ENCODE assay signal across 8 cellular contexts in genomic region chr6:30877419-30878262, GRCh38. TPM values are rescaled to one million over a fixed set of nuclear protein-coding genes. Genes with fewer than 3 reads are reported as not detected.
A peak's percentile ranks its signal among the peaks of the same experiment; 100 is the strongest.
DNase-seq lines count a peak whose midpoint lies in the region; ATAC-seq and TF ChIP-seq lines count a peak whose summit lies in the region.

No MANE protein-coding gene starts in this region.

- no peaks in the 10 kb centered on the region for H3K27me3 ChIP-seq in MG63
- H3K27me3 ChIP-seq in SK-N-SH (ENCODE audit: insufficient read depth): no peaks in the 10 kb centered on the region

- H2AFZ ChIP-seq in SK-N-SH (ENCODE audit: low read depth): peak overlapping the region; percentile 84

- no peaks in the 10 kb centered on the region for H4K20me1 ChIP-seq in SK-N-SH (ENCODE audit: insufficient read depth)

- H3K4me1 ChIP-seq in SK-N-SH (ENCODE audit: control insufficient read depth in 1 of 2, insufficient read depth in 2 of 2, low read depth in 1 of 2, low read length in 1 of 2): peaks cover 7 to 17% of the 10 kb centered on the region in 2 experiments; a peak in 2 of 4 replicates

- peak overlapping the region; percentile 91 for H3K27ac Mint-ChIP-seq in activated naive CD4-positive, alpha-beta T cell treated with anti-CD3 and anti-CD28 coated beads, Interleukin-2, amount 50 U/mL, for 24 hours
- H3K27ac Mint-ChIP-seq in osteocyte (ENCODE audit: unreplicated experiment): peak overlapping the region; percentile 99

- H3K36me3 ChIP-seq in MG63 (no peaks in the 10 kb centered on the region), SK-N-SH (replicated peaks in 1 of 2; ENCODE audit: control insufficient read depth in 1 of 2, insufficient read depth in 2 of 2, low read length in 1 of 2) (no peaks in the 10 kb centered on the region)

- no peaks in the 10 kb centered on the region for H3K36me3 Mint-ChIP-seq in activated naive CD4-positive, alpha-beta T cell treated with anti-CD3 and anti-CD28 coated beads, Interleukin-2, amount 50 U/mL, for 24 hours
- H3K36me3 Mint-ChIP-seq in osteocyte (ENCODE audit: unreplicated experiment): no peaks in the 10 kb centered on the region

- 0 out of 2 replicates have a peak overlapping the region, but pooled peaks have one; percentile 17 for H3K4me3 ChIP-seq in MG63
- H3K4me3 ChIP-seq in SK-N-SH (ENCODE audit: low read depth in 2 of 2, low read length in 1 of 2): peak overlapping the region; percentile 21 to 23

- no peaks in the 10 kb centered on the region for H3K9me2 ChIP-seq in SK-N-SH

- TF ChIP-seq EP300 in SK-N-SH (IDR thresholded peaks at IDR 0.05; ENCODE audit: borderline replicate concordance in 1 of 2, low read depth in 1 of 2, low read length in 1 of 2): no peak

- peak overlapping the region; percentile 43 for H3K4me2 ChIP-seq in SK-N-SH

- POLR2A ChIA-PET in SK-N-SH (lab: Yijun Ruan, JAX): no interaction called here

- TF ChIP-seq CTCF in SK-N-SH (IDR thresholded peaks at IDR 0.05) (peak; percentile 94), osteocyte (IDR thresholded peaks at IDR 0.05) (peak; percentile 94)

- peak overlapping the region; percentile 73 to 87 for H3K27ac ChIP-seq in SK-N-SH (ENCODE audit: low read depth in 2 of 2, low read length in 1 of 2)
- peak overlapping the region; percentile 22 for H3K27ac ChIP-seq in temporal lobe (ENCODE audit: low read depth, low read length)

- H3K4me3 Mint-ChIP-seq in activated naive CD4-positive, alpha-beta T cell treated with anti-CD3 and anti-CD28 coated beads, Interleukin-2, amount 50 U/mL, for 24 hours: peak overlapping the region; percentile 67
- H3K4me3 Mint-ChIP-seq in osteocyte (ENCODE audit: unreplicated experiment): peak overlapping the region; percentile 68

- CTCF ChIA-PET in SK-N-SH (lab: Yijun Ruan, JAX): interaction anchor here (0.6 to 7.6 kb wide), 34 partner anchors 9 to 210 kb away, joined by 3 to 103 read pairs (median 4); no protein-coding TSS in a partner anchor

- peak; percentile 20 for DNase-seq in GF-D8 (lab: John Stamatoyannopoulos, UW)
- DNase-seq in MG63: peak; percentile 76
- peak; percentile 83 for DNase-seq in SK-N-SH
- DNase-seq in globus pallidus (ENCODE audit: low spot score): peak; percentile 88
- peak; percentile 93 for DNase-seq in osteocyte (ENCODE audit: extremely low spot score, unreplicated experiment)

- H3K9ac ChIP-seq in SK-N-SH: peak overlapping the region; percentile 44

- ATAC-seq in GM18861 (IDR thresholded peaks at IDR 0.05; ENCODE audit: unreplicated experiment): no peak

- H3F3A ChIP-seq in SK-N-SH (replicated peaks; ENCODE audit: insufficient read depth): peaks cover 8% of the 10 kb centered on the region

- peaks cover 39% of the 10 kb centered on the region for H3K4me1 Mint-ChIP-seq in activated naive CD4-positive, alpha-beta T cell treated with anti-CD3 and anti-CD28 coated beads, Interleukin-2, amount 50 U/mL, for 24 hours
- H3K4me1 Mint-ChIP-seq in osteocyte (ENCODE audit: unreplicated experiment): peaks cover 56% of the 10 kb centered on the region

- TF ChIP-seq RAD21 in SK-N-SH (IDR thresholded peaks at IDR 0.05; ENCODE audit: low read length): peak; percentile 95

- WGBS in SK-N-SH (ENCODE audit: low lambda C conversion rate): 14% methylated on average over 14 of the region's 15 CpGs

- H3K27me3 Mint-ChIP-seq in activated naive CD4-positive, alpha-beta T cell treated with anti-CD3 and anti-CD28 coated beads, Interleukin-2, amount 50 U/mL, for 24 hours: no peaks in the 10 kb centered on the region
- no peaks in the 10 kb centered on the region for H3K27me3 Mint-ChIP-seq in osteocyte (ENCODE audit: unreplicated experiment)

- H3K9me3 ChIP-seq in MG63 (0 out of 2 replicates have a peak, but pooled peaks cover 2% of the 10 kb centered on the region), SK-N-SH (no peaks in the 10 kb centered on the region)

- H3K9me3 Mint-ChIP-seq in activated naive CD4-positive, alpha-beta T cell treated with anti-CD3 and anti-CD28 coated beads, Interleukin-2, amount 50 U/mL, for 24 hours: no peaks in the 10 kb centered on the region
- H3K9me3 Mint-ChIP-seq in osteocyte (ENCODE audit: unreplicated experiment): peaks cover 7% of the 10 kb centered on the region

- no peaks in the 10 kb centered on the region for H3K79me2 ChIP-seq in SK-N-SH (ENCODE audit: insufficient read depth)

TF ChIP-seq in SK-N-SH, 30 proteins besides CTCF, POLR2A, EP300 and RAD21:
- TF ChIP-seq SIN3A (IDR thresholded peaks at IDR 0.05; ENCODE audit: borderline replicate concordance, low read depth, low read length): peak; percentile 29; the same call in 1 of the 2 replicates
- 0 out of 2 replicates have a peak, but pooled peaks have one; percentile 13 for TF ChIP-seq TCF12 (IDR thresholded peaks at IDR 0.05)
- TF ChIP-seq USF2 (IDR thresholded peaks at IDR 0.05; ENCODE audit: borderline replicate concordance, low read depth, low read length): no peak
- TF ChIP-seq MAX (IDR thresholded peaks at IDR 0.05; ENCODE audit: low read depth): 0 out of 2 replicates have a peak, but pooled peaks have one; percentile 14
- no peak for TF ChIP-seq TEAD4 (IDR thresholded peaks at IDR 0.05; ENCODE audit: borderline replicate concordance, insufficient read depth)
- no peak for TF ChIP-seq FOSL2 (IDR thresholded peaks at IDR 0.05; ENCODE audit: borderline replicate concordance, low read depth)
- TF ChIP-seq TAF1 (IDR thresholded peaks at IDR 0.05; ENCODE audit: borderline replicate concordance, low read depth, low read length): no peak
- no peak for TF ChIP-seq NFIC (IDR thresholded peaks at IDR 0.05; ENCODE audit: borderline replicate concordance)
- peak; percentile 92 for TF ChIP-seq SMC3 (IDR thresholded peaks at IDR 0.05; ENCODE audit: low read depth, low read length)
- TF ChIP-seq REST (IDR thresholded peaks at IDR 0.05; ENCODE audit: low read depth, low read length): no peak
- TF ChIP-seq YY1 (IDR thresholded peaks at IDR 0.05; ENCODE audit: low read depth): peak; percentile 74; the same call in 1 of the 2 replicates
- TF ChIP-seq RCOR1 (IDR thresholded peaks at IDR 0.05; ENCODE audit: low read length): peak; percentile 64

RNA-seq across cellular contexts. Expression of gene DDR1, which starts 6.7 kb away (rescaled TPM):
- total RNA-seq in MG63 (2014; rRNA removed; shearing (Covaris generic); ENCODE audit: low replicate concordance): 16.7 and 52.0 TPM in 2 replicates
- polyA plus RNA-seq in SK-N-SH (2012; rRNA removed): 40.2 and 52.8 TPM in 2 replicates
- 32.1 and 42.6 TPM in 2 replicates for polyA plus RNA-seq in SK-N-SH (2012; cell fraction: cytosol; rRNA removed)
- polyA plus RNA-seq in SK-N-SH (2012; cell fraction: nucleus; rRNA removed): 82.7 and 101 TPM in 2 replicates
- total RNA-seq in osteocyte: 130 and 146 TPM in 2 replicates
- total RNA-seq in temporal lobe: 147 TPM

RNA-seq across cellular contexts. Expression of gene GTF2H4, which starts 30.4 kb away (rescaled TPM):
- 18.8 and 26.4 TPM in 2 replicates for total RNA-seq in MG63 (2014; rRNA removed; shearing (Covaris generic); ENCODE audit: low replicate concordance)
- polyA plus RNA-seq in SK-N-SH (2012; rRNA removed): 30.7 and 34.9 TPM in 2 replicates
- polyA plus RNA-seq in SK-N-SH (2012; cell fraction: cytosol; rRNA removed): 17.5 and 22.3 TPM in 2 replicates
- polyA plus RNA-seq in SK-N-SH (2012; cell fraction: nucleus; rRNA removed): 116 and 138 TPM in 2 replicates
- 35.5 and 39.3 TPM in 2 replicates for total RNA-seq in osteocyte
- total RNA-seq in temporal lobe: 20.7 TPM

RNA-seq across cellular contexts. Expression of gene VARS2, which starts 36.4 kb away (rescaled TPM):
- total RNA-seq in MG63 (2014; rRNA removed; shearing (Covaris generic); ENCODE audit: low replicate concordance): 10.7 and 23.6 TPM in 2 replicates
- 31.2 TPM in 2 replicates for polyA plus RNA-seq in SK-N-SH (2012; rRNA removed)
- 10.5 and 13.7 TPM in 2 replicates for polyA plus RNA-seq in SK-N-SH (2012; cell fraction: cytosol; rRNA removed)
- 139 and 142 TPM in 2 replicates for polyA plus RNA-seq in SK-N-SH (2012; cell fraction: nucleus; rRNA removed)
- total RNA-seq in osteocyte (44.0 and 46.4 TPM in 2 replicates), temporal lobe (23.4 TPM)

RNA-seq across cellular contexts. Expression of gene SFTA2, which starts 54.3 kb away (rescaled TPM):
- total RNA-seq in MG63 (2014; rRNA removed; shearing (Covaris generic); ENCODE audit: low replicate concordance): not detected in 2 replicates
- not detected in 2 replicates for polyA plus RNA-seq in SK-N-SH (2012; rRNA removed)
- not detected in 2 replicates for polyA plus RNA-seq in SK-N-SH (2012; cell fraction: cytosol; rRNA removed)
- polyA plus RNA-seq in SK-N-SH (2012; cell fraction: nucleus; rRNA removed): 0.09 TPM in 1 of 2 replicates, not detected in the other
- total RNA-seq in osteocyte (not detected in 2 replicates), temporal lobe (not detected)

Comparison
In these comparisons a context has a peak if more than half of its experiments do, and no peak if none do; other contexts are left out.
1. DNase-seq: peak in every context shown above with its lines; median percentile 93 in osteocyte; 88 in globus pallidus; 83 in SK-N-SH; 76 in MG63; 20 in GF-D8.